Comparison of ENCODE assay signal across 10 cellular contexts in the genomic region with DNA sequence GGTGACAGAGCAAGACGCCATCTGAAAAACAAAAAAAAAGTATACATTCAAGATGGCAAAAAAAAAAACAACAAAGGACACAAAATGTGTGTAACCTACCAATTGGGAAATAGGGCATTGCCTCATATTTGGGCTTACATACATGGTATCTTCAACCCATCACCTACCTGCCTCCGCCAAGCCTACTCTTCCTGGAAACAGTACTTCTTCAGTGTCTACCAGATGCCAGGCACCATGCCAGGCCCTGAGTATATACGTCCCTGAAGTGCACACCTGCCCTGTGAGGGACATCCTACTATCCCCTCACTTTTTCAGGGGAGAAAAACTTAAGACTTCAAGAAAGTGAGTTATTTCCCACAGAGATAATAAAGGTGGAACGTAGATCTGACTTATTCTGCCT.
A peak's percentile ranks its signal among the peaks of the same experiment; 100 is the strongest.
DNase-seq lines count a peak whose midpoint lies in the region; TF ChIP-seq lines count a peak whose summit lies in the region.
"Had no signal": no experiment of that assay in that cellular context is flagged by ENCODE, and none has a peak within 500 bp of the region (broad histone marks: within the 10 kb centered on the region; RNA-seq: fewer than 3 reads in every experiment).

No MANE protein-coding gene starts in this region.

- no peak overlapping the region for H2BK5ac ChIP-seq in trophoblast cell (ENCODE audit: low read depth, low read length, poor library complexity)

- H3K9me3 ChIP-seq in AG04450 (ENCODE audit: control insufficient read depth, insufficient read depth, low read length), result no peaks in the 10 kb centered on the region
- no peaks in the 10 kb centered on the region for H3K9me3 ChIP-seq in breast epithelium
- H3K9me3 ChIP-seq in trophoblast cell (ENCODE audit: insufficient read depth, low read depth, low read length), result no peaks in the 10 kb centered on the region
- H3K9me3 ChIP-seq: ovary had no signal

- peak overlapping the region; percentile 48 for H2BK12ac ChIP-seq in trophoblast cell (ENCODE audit: low read length)

- peaks cover 34% of the 10 kb centered on the region for H3K79me1 ChIP-seq in trophoblast cell (ENCODE audit: low read length)

- POLR2A ChIA-PET in AG04450 (lab: Yijun Ruan, JAX), result interaction anchor here (3.4 kb wide), 1 partner anchor 11 kb away, joined by 23 read pairs; no protein-coding TSS in a partner anchor

- H4K91ac ChIP-seq in trophoblast cell (ENCODE audit: low read depth, low read length), result no peak overlapping the region

- H3K27ac ChIP-seq in AG04450 (ENCODE audit: low read depth, low read length) (peak overlapping the region; percentile 100), breast epithelium (peak overlapping the region; percentile 88 to 89), trophoblast cell (ENCODE audit: low read depth, low read length) (no peak overlapping the region)
- H3K27ac ChIP-seq: RWPE1 had no signal

- CTCF ChIA-PET in AG04450 (lab: Charles Lee), result interaction anchor here (0.7 to 2.1 kb wide), 2 partner anchors 239 to 469 kb away, joined by 3 to 4 read pairs; no protein-coding TSS in a partner anchor

- no peak overlapping the region for H3K4me2 ChIP-seq in trophoblast cell (ENCODE audit: low read length)

- H3K18ac ChIP-seq in trophoblast cell (ENCODE audit: low read length), result no peak overlapping the region

- no peak overlapping the region for H2AFZ ChIP-seq in trophoblast cell (ENCODE audit: insufficient read depth, low read length, poor library complexity)

- no peak overlapping the region for H3K23ac ChIP-seq in trophoblast cell (ENCODE audit: low read length)

- no peak overlapping the region for H4K8ac ChIP-seq in trophoblast cell (ENCODE audit: low read depth, low read length)

- H2BK120ac ChIP-seq in trophoblast cell (ENCODE audit: insufficient read depth, low read length, poor library complexity), result peak overlapping the region; percentile 35

- no peak overlapping the region for H3K9ac ChIP-seq in trophoblast cell (ENCODE audit: low read length)

- DNase-seq in AG04450 (ENCODE audit: low read depth, low spot score), result no peak
- DNase-seq in DMS53 treated with DMSO at 0.1 percent for 48 hours (lab: John Stamatoyannopoulos, UW; ENCODE audit: unreplicated experiment), result peak; percentile 45
- no peak for DNase-seq in breast epithelium (ENCODE audit: low spot score in 2 of 2)
- DNase-seq in trophoblast cell, result peak in 1 of 2 donors; percentile 42
- DNase-seq in stimulated activated CD4-positive, alpha-beta T cell treated with anti-CD3 and anti-CD28 coated beads, Interleukin-2, amount 100 ng/mL, for 24 hours, result no peak
- no peak for DNase-seq in DMS153 treated with DMSO at 0.1 percent for 48 hours (lab: John Stamatoyannopoulos, UW; ENCODE audit: unreplicated experiment)
- no peak for DNase-seq in GOT3 (lab: John Stamatoyannopoulos, UW)
- no peak for DNase-seq in NCI-H1417 treated with DMSO at 0.1 percent for 48 hours (lab: John Stamatoyannopoulos, UW)

- H3K4me1 ChIP-seq in breast epithelium (peaks cover 11 to 24% of the 10 kb centered on the region in 2 donors), trophoblast cell (ENCODE audit: control insufficient read depth in 1 of 2, insufficient read depth in 2 of 2, low read length in 2 of 2) (peaks cover 18 to 37% of the 10 kb centered on the region in 2 experiments)

- H3K4me3 ChIP-seq in AG04450 (ENCODE audit: low read depth, low read length) (no peak overlapping the region), breast epithelium (no peak overlapping the region), trophoblast cell (ENCODE audit: low read depth, low read length) (no peak overlapping the region)
- H3K4me3 ChIP-seq: ovary had no signal

- peaks cover 2% of the 10 kb centered on the region for H3K79me2 ChIP-seq in trophoblast cell (ENCODE audit: control insufficient read depth, insufficient read depth, low read length, poor library complexity)

- H4K12ac ChIP-seq in trophoblast cell (ENCODE audit: low read depth, low read length), result no peak overlapping the region

- no peak overlapping the region for H3K14ac ChIP-seq in trophoblast cell (ENCODE audit: low read length)

- peak overlapping the region; percentile 45 for H2AK5ac ChIP-seq in trophoblast cell (ENCODE audit: low read length)

- H3K36me3 ChIP-seq in breast epithelium (no peaks in the 10 kb centered on the region), trophoblast cell (ENCODE audit: control insufficient read depth in 1 of 2, insufficient read depth in 2 of 2, low read length in 2 of 2) (no peaks in the 10 kb centered on the region)
- H3K36me3 ChIP-seq: ovary had no signal

- H3K4ac ChIP-seq in trophoblast cell (ENCODE audit: low read depth, low read length), result no peak overlapping the region

- TF ChIP-seq CTCF in AG04450 (IDR thresholded peaks at IDR 0.05; ENCODE audit: low read depth, low read length) (no peak), breast epithelium (IDR thresholded peaks at IDR 0.05) (no peak)

- WGBS in trophoblast cell (ENCODE audit: extremely low coverage, insufficient coverage, insufficient read length), result no CpG with 5 or more reads among the region's 4 CpGs

- intact Hi-C loops in breast epithelium (cut with DNase I; ENCODE audit: low total_unique reads), result no loop called here

- no peak for TF ChIP-seq POLR2A in breast epithelium (IDR thresholded peaks at IDR 0.05)

- H3K27me3 ChIP-seq in AG04450 (ENCODE audit: control insufficient read depth, insufficient read depth, low read length) (no peaks in the 10 kb centered on the region), breast epithelium (no peaks in the 10 kb centered on the region), trophoblast cell (ENCODE audit: insufficient read depth, low read length) (no peaks in the 10 kb centered on the region)
- H3K27me3 ChIP-seq: ovary had no signal
